Comparison of ENCODE assay signal across 8 cellular contexts in the genomic region with DNA sequence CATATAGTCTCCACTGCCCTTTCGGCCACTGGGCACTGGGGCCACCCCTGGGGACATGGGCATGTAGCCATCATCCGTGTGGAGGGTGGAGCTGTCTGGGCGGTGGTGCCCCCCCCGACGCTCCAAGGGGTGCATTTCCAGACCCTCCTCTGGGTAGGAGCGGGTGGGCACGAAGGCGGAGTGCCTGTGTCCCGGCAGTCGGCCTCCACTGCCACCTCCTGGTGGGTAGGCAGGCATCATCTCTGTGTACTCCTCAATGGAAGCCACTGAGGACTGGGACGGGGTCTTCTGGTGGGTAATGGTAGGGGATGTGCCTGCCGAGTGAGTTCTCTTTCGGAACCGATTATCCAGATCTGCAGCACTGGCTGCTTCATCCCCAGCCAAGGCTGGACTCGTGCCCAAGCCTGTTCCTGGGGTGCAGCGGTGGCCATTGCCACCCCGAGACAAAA. TPM values are rescaled to one million over a fixed set of nuclear protein-coding genes. Genes with fewer than 3 reads are reported as not detected.
A peak's percentile ranks its signal among the peaks of the same experiment; 100 is the strongest.
DNase-seq lines count a peak whose midpoint lies in the region; ATAC-seq and TF ChIP-seq lines count a peak whose summit lies in the region.

No MANE protein-coding gene starts in this region.

- no peak for DNase-seq in stimulated activated naive CD8-positive, alpha-beta T cell treated with anti-CD3 and anti-CD28 coated beads, Interleukin-15, Interleukin-2, amounts not matched to agents 100 U/mL and 50 U/mL, for 24 hours
- DNase-seq in amniotic epithelial cell (ENCODE audit: low read depth) (peak; percentile 28), left lung (peak; percentile 40 to 50), vagina (ENCODE audit: extremely low spot score in 2 of 2) (no peak), MV-4-11 (lab: John Stamatoyannopoulos, UW) (no peak)
- no peak for DNase-seq in activated effector memory CD4-positive, alpha-beta T cell treated with Interleukin-2 at 50 U/mL for 16 hours

- H3K4me1 Mint-ChIP-seq in stimulated activated naive CD8-positive, alpha-beta T cell treated with anti-CD3 and anti-CD28 coated beads, Interleukin-15, Interleukin-2, amounts not matched to agents 100 ng/mL and 50 ng/mL, for 24 hours (ENCODE audit: low read depth), result peaks cover 63% of the 10 kb centered on the region

- peak overlapping the region; percentile 57 to 68 for H3K4me3 ChIP-seq in left lung
- H3K4me3 ChIP-seq in vagina, result peak overlapping the region; percentile 61 to 85

- intact Hi-C loops in left lung (cut with DNase I) (loop anchor here in 1 of 2 donors (10.0 kb wide), 2 partner anchors 142 to 582 kb away; no protein-coding TSS in a partner anchor), vagina (cut with DNase I) (loop anchor here (10.0 kb wide), 3 partner anchors 52 to 902 kb away; no protein-coding TSS in a partner anchor)

- H3K27me3 ChIP-seq in left lung (peaks cover 0 to 55% of the 10 kb centered on the region in 2 donors), vagina (no peaks in the 10 kb centered on the region)

- no peak for ATAC-seq in stimulated activated naive CD8-positive, alpha-beta T cell treated with anti-CD3 and anti-CD28 coated beads, Interleukin-15, Interleukin-2, amounts not matched to agents 100 U/mL and 50 U/mL, for 24 hours
- no peak for ATAC-seq in left lung
- ATAC-seq in HG03432 (IDR thresholded peaks at IDR 0.05; ENCODE audit: unreplicated experiment), result no peak

- no peaks in the 10 kb centered on the region for H3K27me3 Mint-ChIP-seq in stimulated activated naive CD8-positive, alpha-beta T cell treated with anti-CD3 and anti-CD28 coated beads, Interleukin-15, Interleukin-2, amounts not matched to agents 100 ng/mL and 50 ng/mL, for 24 hours

- H3K27ac ChIP-seq in left lung (peak overlapping the region; percentile 76 to 91), vagina (peak overlapping the region; percentile 95)

- H3K36me3 Mint-ChIP-seq in stimulated activated naive CD8-positive, alpha-beta T cell treated with anti-CD3 and anti-CD28 coated beads, Interleukin-15, Interleukin-2, amounts not matched to agents 100 ng/mL and 50 ng/mL, for 24 hours (ENCODE audit: low read depth), result peaks cover 5% of the 10 kb centered on the region

- H3K4me3 Mint-ChIP-seq in stimulated activated naive CD8-positive, alpha-beta T cell treated with anti-CD3 and anti-CD28 coated beads, Interleukin-15, Interleukin-2, amounts not matched to agents 100 ng/mL and 50 ng/mL, for 24 hours, result peak overlapping the region; percentile 5

- H3K9me3 ChIP-seq in left lung (no peaks in the 10 kb centered on the region), vagina (no peaks in the 10 kb centered on the region)

- H3K27ac Mint-ChIP-seq in stimulated activated naive CD8-positive, alpha-beta T cell treated with anti-CD3 and anti-CD28 coated beads, Interleukin-15, Interleukin-2, amounts not matched to agents 100 ng/mL and 50 ng/mL, for 24 hours, result no peak overlapping the region

- peak; percentile 15 to 47 for TF ChIP-seq CTCF in left lung (IDR thresholded peaks at IDR 0.05)
- peak in 2 of 3 experiments; percentile 42 to 58 for TF ChIP-seq CTCF in vagina (IDR thresholded peaks at IDR 0.05)

- no peaks in the 10 kb centered on the region for H3K36me3 ChIP-seq in left lung
- no peaks in the 10 kb centered on the region for H3K36me3 ChIP-seq in vagina

- H3K9me3 Mint-ChIP-seq in stimulated activated naive CD8-positive, alpha-beta T cell treated with anti-CD3 and anti-CD28 coated beads, Interleukin-15, Interleukin-2, amounts not matched to agents 100 ng/mL and 50 ng/mL, for 24 hours, result no peaks in the 10 kb centered on the region

- H3K4me1 ChIP-seq in left lung (peaks cover 16 to 60% of the 10 kb centered on the region in 2 donors), vagina (peaks cover 57% of the 10 kb centered on the region)

- no peak for TF ChIP-seq POLR2A in vagina (IDR thresholded peaks at IDR 0.05)

RNA-seq across cellular contexts. Expression of a gene that starts 2.8 kb away (rescaled TPM):
- total RNA-seq in left lung, result 10 to 100 TPM; 13.3 to 15.9 TPM
- 16.9 TPM for total RNA-seq in vagina

RNA-seq across cellular contexts. Expression of a gene that starts 39.0 kb away (rescaled TPM):
- total RNA-seq in left lung, result 10 to 100 TPM; 33.3 to 40.1 TPM
- 27.3 TPM for total RNA-seq in vagina

Comparison
In these comparisons a context has a peak if more than half of its experiments do, and no peak if none do; other contexts are left out.
1. DNase-seq: peak in amniotic epithelial cell (single experiment) and left lung (2 of 2); none in stimulated activated naive CD8-positive, alpha-beta T cell treated with anti-CD3 and anti-CD28 coated beads, Interleukin-15, Interleukin-2, amounts not matched to agents 100 U/mL and 50 U/mL, for 24 hours (single experiment), vagina (0 of 2), MV-4-11 (single experiment) and activated effector memory CD4-positive, alpha-beta T cell treated with Interleukin-2 at 50 U/mL for 16 hours (single experiment).